18 cellular contexts compared by ENCODE assay signal in genomic region chr2:23019476-23019875, GRCh38.
A peak's percentile ranks its signal among the peaks of the same experiment; 100 is the strongest.
DNase-seq lines count a peak whose midpoint lies in the region; ATAC-seq, FAIRE-seq and TF ChIP-seq lines count a peak whose summit lies in the region.
"Had no signal": no experiment of that assay in that cellular context is flagged by ENCODE, and none has a peak within 500 bp of the region (broad histone marks: within the 10 kb centered on the region; RNA-seq: fewer than 3 reads in every experiment).

No MANE protein-coding gene starts in this region.

- DNase-seq in ELF-1 (ENCODE audit: low read depth, low spot score) (peak; percentile 53), SK-MEL-5 (ENCODE audit: low read depth, low spot score) (peak; percentile 24), epidermal melanocyte (ENCODE audit: insufficient read length, low spot score) (peak; percentile 54), neural crest cell (ENCODE audit: low read depth, low spot score) (peak; percentile 12), GM12892 (ENCODE audit: insufficient read length) (no peak), T-helper 2 cell (no peak)
- DNase-seq: 8988T; AML-193; CD8-positive, alpha-beta memory T cell; DMS53; GOT3; HCEC 1CT; HFFc6 had no signal

- no peak for FAIRE-seq in GM12892 (lab: Jason Lieb, UNC)
- FAIRE-seq: GM18507, HepG2, HTR-8/SVneo had no signal

- peaks cover 34% of the 10 kb centered on the region for H3K4me1 Mint-ChIP-seq in neural crest cell
- H3K4me1 Mint-ChIP-seq: CD8-positive, alpha-beta memory T cell had no signal

- peaks cover 5% of the 10 kb centered on the region for H3K9me3 Mint-ChIP-seq in neural crest cell

- TF ChIP-seq CTCF in neural crest cell (conservative IDR thresholded peaks at IDR 0.05) = no peak

- ATAC-seq in GM19397 (IDR thresholded peaks at IDR 0.05; ENCODE audit: unreplicated experiment) (no peak), GM19328 (IDR thresholded peaks at IDR 0.05; ENCODE audit: unreplicated experiment) (no peak)
- ATAC-seq: HepG2 had no signal

- no peaks in the 10 kb centered on the region for H3K36me3 Mint-ChIP-seq in neural crest cell (ENCODE audit: low read depth)

- no peak overlapping the region for H3K4me3 Mint-ChIP-seq in neural crest cell
- H3K4me3 Mint-ChIP-seq: CD8-positive, alpha-beta memory T cell; HFFc6 had no signal

- H3K27ac Mint-ChIP-seq in neural crest cell (ENCODE audit: unreplicated experiment) = peak overlapping the region; percentile 51
- H3K27ac Mint-ChIP-seq: CD8-positive, alpha-beta memory T cell; HFFc6 had no signal

- no peak for TF ChIP-seq POLR2A in GM12892 (IDR thresholded peaks at IDR 0.05; ENCODE audit: low read depth, low read length)

- in situ Hi-C loops in SK-MEL-5 (cut with HindIII; ENCODE audit: low pct_unique_long_range_greater_than_20kb, low sequenced_read_pairs) = no loop called here

- H3K27me3 Mint-ChIP-seq in neural crest cell (ENCODE audit: low read depth) = no peaks in the 10 kb centered on the region

Comparison
In these comparisons a context has a peak if more than half of its experiments do, and no peak if none do; other contexts are left out.
1. DNase-seq: peak in ELF-1 (single experiment), SK-MEL-5 (single experiment), epidermal melanocyte (single experiment) and neural crest cell (single experiment); none in GM12892 (single experiment) and T-helper 2 cell (0 of 5).